In the genomic region with DNA sequence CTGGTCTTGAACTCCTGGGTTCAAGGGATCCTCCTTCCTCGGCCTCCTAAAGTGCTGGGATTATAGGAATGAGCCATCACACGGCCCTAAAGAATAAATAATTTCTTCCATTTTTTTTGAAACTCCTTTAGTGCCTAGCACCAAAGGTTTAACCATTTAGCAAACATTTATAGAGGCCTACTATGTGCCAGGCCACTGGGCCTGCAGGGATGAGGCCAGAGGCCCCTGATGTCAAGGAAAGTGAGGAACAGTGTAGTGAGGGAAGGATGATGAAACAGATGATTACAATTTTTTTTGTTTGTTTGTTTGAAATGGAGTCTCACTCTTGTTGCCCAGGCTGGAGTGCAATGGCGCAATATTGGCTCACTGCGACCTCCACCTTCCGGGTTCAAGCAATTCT, we compare ENCODE assay signal across 29 cellular contexts.
"Had no signal": no experiment of that assay in that cellular context is flagged by ENCODE, and none has a peak within 500 bp of the region (broad histone marks: within the 10 kb centered on the region; RNA-seq: fewer than 3 reads in every experiment).

No MANE protein-coding gene starts in this region.

- H3K4me1 ChIP-seq: stomach, suprapubic skin, testis, thyroid gland, tibial artery, tibial nerve, transverse colon, upper lobe of left lung, upper lobe of right lung, uterus, vagina had no signal

- H3K4me3 Mint-ChIP-seq: stimulated activated effector memory CD8-positive, alpha-beta T cell treated with anti-CD3 and anti-CD28 coated beads, Interleukin-12 subunit alpha, Interleukin-12 subunit beta, amount 100 ng/mL, for 72 hours; stimulated activated memory B cell treated with anti-CD40 and anti-IgM and Interleukin-4, amounts not matched to agents 10 μg/mL and 1 μg/mL and 100 μg/mL, for 72 hours; stimulated activated naive B cell treated with anti-CD40 and anti-IgM and Interleukin-4, amounts not matched to agents 10 μg/mL and 1 μg/mL and 100 μg/mL, for 72 hours; stimulated activated naive CD8-positive, alpha-beta T cell treated with anti-CD3 and anti-CD28 coated beads, Interleukin-15, amount 100 ng/mL, for 72 hours; stimulated activated naive CD8-positive, alpha-beta T cell treated with anti-CD3 and anti-CD28 coated beads, Interleukin-15, Interleukin-2, amounts not matched to agents 100 ng/mL and 50 ng/mL, for 24 hours; type B pancreatic cell had no signal

- H3K27me3 Mint-ChIP-seq: stimulated activated memory B cell treated with anti-CD40 and anti-IgM and Interleukin-4, amounts not matched to agents 10 μg/mL and 1 μg/mL and 100 μg/mL, for 72 hours; stimulated activated naive B cell treated with anti-CD40 and anti-IgM and Interleukin-4, amounts not matched to agents 10 μg/mL and 1 μg/mL and 100 μg/mL, for 72 hours; stimulated activated naive CD8-positive, alpha-beta T cell treated with anti-CD3 and anti-CD28 coated beads, Interleukin-15, amount 100 ng/mL, for 72 hours; stimulated activated naive CD8-positive, alpha-beta T cell treated with anti-CD3 and anti-CD28 coated beads, Interleukin-15, Interleukin-2, amounts not matched to agents 100 ng/mL and 50 ng/mL, for 24 hours; type B pancreatic cell had no signal

- H3K9me3 ChIP-seq: stomach, suprapubic skin, testis, thoracic aorta, thyroid gland, tibial artery, tibial nerve, transverse colon, upper lobe of left lung, upper lobe of right lung, uterus, vagina had no signal

- DNase-seq: stimulated activated CD4-positive, alpha-beta T cell treated with anti-CD3 and anti-CD28 coated beads, Interleukin-2, amount 100 ng/mL, for 48 hours; stimulated activated CD4-positive, alpha-beta T cell treated with anti-CD3 and anti-CD28 coated beads, Interleukin-4, amount 100 ng/mL, for 1 hour; stimulated activated CD4-positive, alpha-beta T cell treated with anti-CD3 and anti-CD28 coated beads, Interleukin-4, amount 100 ng/mL, for 24 hours; stimulated activated CD4-positive, alpha-beta T cell treated with anti-CD3 and anti-CD28 coated beads, Interleukin-4, amount 100 ng/mL, for 4 hours; stimulated activated CD8-positive, alpha-beta memory T cell treated with anti-CD3 and anti-CD28 coated beads, Interleukin-4, amount 100 ng/mL, for 48 hours; stimulated activated naive B cell treated with anti-CD40 and anti-IgM and Interleukin-4, amounts not matched to agents 10 μg/mL and 1 μg/mL and 100 μg/mL, for 72 hours; stimulated activated naive CD4-positive, alpha-beta T cell; stimulated activated naive CD4-positive, alpha-beta T cell treated with Interleukin-2 at 50 U/mL for 16 hours; stimulated activated naive CD8-positive, alpha-beta T cell treated with anti-CD3 and anti-CD28 coated beads, Interleukin-15, amount 100 ng/mL, for 72 hours; stimulated activated naive CD8-positive, alpha-beta T cell treated with anti-CD3 and anti-CD28 coated beads, Interleukin-15, Interleukin-2, amounts not matched to agents 100 U/mL and 50 U/mL, for 24 hours; stomach; substantia nigra; testis; thyroid gland; tibial artery; transverse colon; trophoblast cell; upper lobe of left lung; upper lobe of right lung; uterus had no signal

- H3K9me3 Mint-ChIP-seq: stimulated activated effector memory CD8-positive, alpha-beta T cell treated with anti-CD3 and anti-CD28 coated beads, Interleukin-12 subunit alpha, Interleukin-12 subunit beta, amount 100 ng/mL, for 72 hours; stimulated activated memory B cell treated with anti-CD40 and anti-IgM and Interleukin-4, amounts not matched to agents 10 μg/mL and 1 μg/mL and 100 μg/mL, for 72 hours; stimulated activated naive B cell treated with anti-CD40 and anti-IgM and Interleukin-4, amounts not matched to agents 10 μg/mL and 1 μg/mL and 100 μg/mL, for 72 hours; stimulated activated naive CD8-positive, alpha-beta T cell treated with anti-CD3 and anti-CD28 coated beads, Interleukin-15, amount 100 ng/mL, for 72 hours; stimulated activated naive CD8-positive, alpha-beta T cell treated with anti-CD3 and anti-CD28 coated beads, Interleukin-15, Interleukin-2, amounts not matched to agents 100 ng/mL and 50 ng/mL, for 24 hours; type B pancreatic cell had no signal

- H3K27me3 ChIP-seq: stomach, suprapubic skin, testis, thyroid gland, tibial artery, tibial nerve, transverse colon, upper lobe of left lung, upper lobe of right lung, uterus, vagina had no signal

- H3K27ac ChIP-seq: stomach, suprapubic skin, testis, thoracic aorta, thyroid gland, tibial artery, tibial nerve, transverse colon, upper lobe of left lung, upper lobe of right lung, uterus, vagina had no signal

- ATAC-seq: stimulated activated effector memory CD8-positive, alpha-beta T cell treated with anti-CD3 and anti-CD28 coated beads, Interleukin-12 subunit alpha, Interleukin-12 subunit beta, amount 100 ng/mL, for 72 hours; stimulated activated memory B cell treated with anti-CD40 and anti-IgM and Interleukin-4, amounts not matched to agents 10 μg/mL and 1 μg/mL and 100 μg/mL, for 72 hours; stimulated activated naive B cell treated with anti-CD40 and anti-IgM and Interleukin-4, amounts not matched to agents 10 μg/mL and 1 μg/mL and 100 μg/mL, for 72 hours; stimulated activated naive CD8-positive, alpha-beta T cell treated with anti-CD3 and anti-CD28 coated beads, Interleukin-15, amount 100 ng/mL, for 72 hours; stimulated activated naive CD8-positive, alpha-beta T cell treated with anti-CD3 and anti-CD28 coated beads, Interleukin-15, Interleukin-2, amounts not matched to agents 100 U/mL and 50 U/mL, for 24 hours; upper lobe of right lung had no signal

- H3K36me3 ChIP-seq: thoracic aorta, thyroid gland, uterus had no signal

- H3K27ac Mint-ChIP-seq: stimulated activated effector memory CD8-positive, alpha-beta T cell treated with anti-CD3 and anti-CD28 coated beads, Interleukin-12 subunit alpha, Interleukin-12 subunit beta, amount 100 ng/mL, for 72 hours; stimulated activated memory B cell treated with anti-CD40 and anti-IgM and Interleukin-4, amounts not matched to agents 10 μg/mL and 1 μg/mL and 100 μg/mL, for 72 hours; stimulated activated naive B cell treated with anti-CD40 and anti-IgM and Interleukin-4, amounts not matched to agents 10 μg/mL and 1 μg/mL and 100 μg/mL, for 72 hours; stimulated activated naive CD8-positive, alpha-beta T cell treated with anti-CD3 and anti-CD28 coated beads, Interleukin-15, amount 100 ng/mL, for 72 hours; type B pancreatic cell had no signal

- H3K4me1 Mint-ChIP-seq: stimulated activated effector memory CD8-positive, alpha-beta T cell treated with anti-CD3 and anti-CD28 coated beads, Interleukin-12 subunit alpha, Interleukin-12 subunit beta, amount 100 ng/mL, for 72 hours; stimulated activated memory B cell treated with anti-CD40 and anti-IgM and Interleukin-4, amounts not matched to agents 10 μg/mL and 1 μg/mL and 100 μg/mL, for 72 hours; stimulated activated naive B cell treated with anti-CD40 and anti-IgM and Interleukin-4, amounts not matched to agents 10 μg/mL and 1 μg/mL and 100 μg/mL, for 72 hours; stimulated activated naive CD8-positive, alpha-beta T cell treated with anti-CD3 and anti-CD28 coated beads, Interleukin-15, amount 100 ng/mL, for 72 hours had no signal

- FAIRE-seq: urothelium cell line had no signal

- H3K4me3 ChIP-seq: stomach, suprapubic skin, testis, thoracic aorta, thyroid gland, tibial artery, tibial nerve, transverse colon, upper lobe of left lung, upper lobe of right lung, uterus, vagina had no signal
